In genomic region chr10:6348091-6348862, GRCh38 we compare ENCODE assay signal across 8 cellular contexts.
DNase-seq lines count a peak whose midpoint lies in the region; ATAC-seq and TF ChIP-seq lines count a peak whose summit lies in the region.

No MANE protein-coding gene starts in this region.

- ATAC-seq in GM18520 (IDR thresholded peaks at IDR 0.05; ENCODE audit: unreplicated experiment) (peak; percentile 86), HG03039 (IDR thresholded peaks at IDR 0.05; ENCODE audit: unreplicated experiment) (peak; percentile 89), left lobe of liver (peak; percentile 20), foreskin keratinocyte (no peak)

- H3K4me1 ChIP-seq in SJSA1 (replicated peaks) (peaks cover 24% of the 10 kb centered on the region), foreskin keratinocyte (no peaks in the 10 kb centered on the region)

- peak overlapping the region; percentile 43 for H3K27ac ChIP-seq in SJSA1
- H3K27ac ChIP-seq in foreskin keratinocyte: no peak overlapping the region

- TF ChIP-seq CTCF in foreskin keratinocyte (conservative IDR thresholded peaks at IDR 0.05): no peak

- no peaks in the 10 kb centered on the region for H3K27me3 ChIP-seq in SJSA1 (replicated peaks)
- no peaks in the 10 kb centered on the region for H3K27me3 ChIP-seq in foreskin keratinocyte

- DNase-seq in SJSA1 (ENCODE audit: low read depth in 1 of 2, low spot score in 2 of 2): peak in 1 of 2 experiments; percentile 56
- DNase-seq in activated naive CD4-positive, alpha-beta T cell (lab: John Stamatoyannopoulos, UW): peak; percentile 33 to 72 (median 50)
- no peak for DNase-seq in left lobe of liver (ENCODE audit: low spot score)
- peak; percentile 45 for DNase-seq in stimulated activated CD8-positive, alpha-beta memory T cell treated with anti-CD3 and anti-CD28 coated beads, Interleukin-15, amount 100 ng/mL, for 1 hour (ENCODE audit: low read depth)
- DNase-seq in foreskin keratinocyte: no peak
- no peak for DNase-seq in cortex of kidney (lab: John Stamatoyannopoulos, UW)

- no peak overlapping the region for H3K4me3 ChIP-seq in SJSA1

- H3K9me3 ChIP-seq in SJSA1 (replicated peaks): no peaks in the 10 kb centered on the region

- H3K36me3 ChIP-seq in SJSA1: no peaks in the 10 kb centered on the region

Comparison
In these comparisons a context has a peak if more than half of its experiments do, and no peak if none do; other contexts are left out.
1. DNase-seq: peak in activated naive CD4-positive, alpha-beta T cell (4 of 4) and stimulated activated CD8-positive, alpha-beta memory T cell treated with anti-CD3 and anti-CD28 coated beads, Interleukin-15, amount 100 ng/mL, for 1 hour (single experiment); none in left lobe of liver (single experiment), foreskin keratinocyte (0 of 2) and cortex of kidney (single experiment).